ENCODE assay signal across 9 cellular contexts in genomic region chr6:148700047-148700712, GRCh38. TPM values are rescaled to one million over a fixed set of nuclear protein-coding genes. Genes with fewer than 3 reads are reported as not detected.
DNase-seq lines count a peak whose midpoint lies in the region; ATAC-seq and TF ChIP-seq lines count a peak whose summit lies in the region.
"Had no signal": no experiment of that assay in that cellular context is flagged by ENCODE, and none has a peak within 500 bp of the region (broad histone marks: within the 10 kb centered on the region; RNA-seq: fewer than 3 reads in every experiment).

No MANE protein-coding gene starts in this region.

- DNase-seq in GM03348 (ENCODE audit: low spot score): peak; percentile 29
- no peak for DNase-seq in PC-9
- peak; percentile 78 for DNase-seq in fibroblast of pulmonary artery (ENCODE audit: low read depth)
- no peak for DNase-seq in GM23338 (ENCODE audit: low spot score)
- DNase-seq in NCI-H1417 treated with DMSO at 0.1 percent for 48 hours (lab: John Stamatoyannopoulos, UW): no peak
- DNase-seq: NCI-H1694 treated with DMSO at 0.1 percent for 48 hours had no signal

- no TSS peak for BruUV-seq in PC-9 (replicated peaks; lab: Mats Ljungman, UMichigan)

- POLR2A ChIA-PET in PC-9 (lab: Charles Lee; ENCODE audit: unreplicated experiment): no interaction called here

- no peak overlapping the region; the same call in 1 of the 2 replicates for H3K4me3 ChIP-seq in PC-9
- peak overlapping the region; percentile 44 for H3K4me3 ChIP-seq in fibroblast of pulmonary artery (replicated peaks; ENCODE audit: low read depth, low read length)
- H3K4me3 ChIP-seq in skeletal muscle tissue (ENCODE audit: low read length in 3 of 3): peak overlapping the region in 1 of 3 donors; percentile 75
- H3K4me3 ChIP-seq in GM23338: no peak overlapping the region

- peaks cover 7% of the 10 kb centered on the region; the same call in 2 of the 3 replicates for H3K4me1 Mint-ChIP-seq in GM23338

- intact Hi-C loops in PC-9 (cut with micrococcal nuclease; ENCODE audit: unreplicated experiment): no loop called here

- H3K9ac ChIP-seq in skeletal muscle tissue (ENCODE audit: low read depth in 1 of 3, low read length in 3 of 3): peak overlapping the region in 2 of 3 donors; percentile 48 to 55

- H3K4me2 ChIP-seq in PC-9 (peak overlapping the region; percentile 79), GM23338 (no peak overlapping the region)

- H3K9me3 ChIP-seq in PC-9 (ENCODE audit: insufficient read depth, low read depth): no peaks in the 10 kb centered on the region
- no peaks in the 10 kb centered on the region for H3K9me3 ChIP-seq in skeletal muscle tissue (ENCODE audit: control insufficient read depth in 3 of 3, low read length in 3 of 3)

- H3K9me2 ChIP-seq in PC-9 (ENCODE audit: insufficient read depth): no peaks in the 10 kb centered on the region
- H3K9me2 ChIP-seq in GM23338 (ENCODE audit: insufficient read depth): no peaks in the 10 kb centered on the region

- no peak overlapping the region for H3K27ac ChIP-seq in PC-9
- peak overlapping the region; percentile 13 for H3K27ac ChIP-seq in skeletal muscle tissue (ENCODE audit: low read depth, low read length)
- no peak overlapping the region for H3K27ac ChIP-seq in GM23338 (ENCODE audit: low read depth)

- no peaks in the 10 kb centered on the region for H3F3A ChIP-seq in PC-9 (ENCODE audit: insufficient read depth, low read depth)
- no peaks in the 10 kb centered on the region for H3F3A ChIP-seq in GM23338 (replicated peaks; ENCODE audit: low read depth)

- CTCF ChIA-PET in PC-9 (lab: Charles Lee): no interaction called here

- no peaks in the 10 kb centered on the region for H3K36me3 ChIP-seq in PC-9 (ENCODE audit: low read depth)
- no peaks in the 10 kb centered on the region for H3K36me3 ChIP-seq in skeletal muscle tissue (ENCODE audit: control insufficient read depth in 3 of 3, insufficient read depth in 3 of 3, low read length in 3 of 3)
- no peaks in the 10 kb centered on the region for H3K36me3 ChIP-seq in GM23338 (ENCODE audit: insufficient read depth)

- H2AFZ ChIP-seq in PC-9 (no peak overlapping the region; the same call in 1 of the 2 replicates), GM23338 (no peak overlapping the region)

- H3K36me3 Mint-ChIP-seq in GM23338 (ENCODE audit: low read depth): peaks cover 12% of the 10 kb centered on the region; the same call in 2 of the 3 replicates

- no peak for ATAC-seq in HG02571 (IDR thresholded peaks at IDR 0.05; ENCODE audit: unreplicated experiment)
- no peak for ATAC-seq in GM19463 (IDR thresholded peaks at IDR 0.05; ENCODE audit: unreplicated experiment)
- no peak for ATAC-seq in GM23338

- H3K4me3 Mint-ChIP-seq in GM23338: no peak overlapping the region

- no peaks in the 10 kb centered on the region for H3K4me1 ChIP-seq in PC-9 (replicated peaks; ENCODE audit: insufficient read depth)
- peaks cover 3 to 5% (median 3%) of the 10 kb centered on the region in 3 donors for H3K4me1 ChIP-seq in skeletal muscle tissue (ENCODE audit: control insufficient read depth in 3 of 3, insufficient read depth in 3 of 3, low read length in 3 of 3)
- H3K4me1 ChIP-seq in GM23338 (ENCODE audit: insufficient read depth): no peaks in the 10 kb centered on the region

- TF ChIP-seq CTCF in PC-9 (conservative IDR thresholded peaks at IDR 0.05): no peak
- TF ChIP-seq CTCF in fibroblast of pulmonary artery (IDR thresholded peaks at IDR 0.05; ENCODE audit: low read length, missing control alignments): no peak
- TF ChIP-seq CTCF in GM23338 (conservative IDR thresholded peaks at IDR 0.05; ENCODE audit: low read depth in 2 of 2): no peak

- H3K27me3 ChIP-seq in PC-9 (ENCODE audit: insufficient read depth, low read depth) (no peaks in the 10 kb centered on the region), skeletal muscle tissue (ENCODE audit: control insufficient read depth in 3 of 3, insufficient read depth in 3 of 3, low read length in 3 of 3) (no peaks in the 10 kb centered on the region), GM23338 (ENCODE audit: insufficient read depth) (no peaks in the 10 kb centered on the region)

- peaks cover 30% of the 10 kb centered on the region for H3K9me3 Mint-ChIP-seq in GM23338

- H3K27me3 Mint-ChIP-seq in GM23338 (ENCODE audit: insufficient read depth, low read depth, poor library complexity): peaks cover 8% of the 10 kb centered on the region

- no peak overlapping the region for H3K27ac Mint-ChIP-seq in GM23338

- H4K20me1 ChIP-seq in PC-9 (ENCODE audit: insufficient read depth): no peaks in the 10 kb centered on the region
- no peaks in the 10 kb centered on the region for H4K20me1 ChIP-seq in GM23338 (replicated peaks; ENCODE audit: insufficient read depth)

- no peaks in the 10 kb centered on the region for H3K79me2 ChIP-seq in PC-9 (ENCODE audit: low read depth)
- H3K79me2 ChIP-seq in GM23338 (replicated peaks; ENCODE audit: insufficient read depth): no peaks in the 10 kb centered on the region

TF ChIP-seq in GM23338, 12 proteins besides CTCF, POLR2A, EP300 and RAD21 (continues in another document):
- TF ChIP-seq POLR2AphosphoS5 (IDR thresholded peaks at IDR 0.05; ENCODE audit: low read depth) (no peak), ZNF331 (CRISPR knock-in tag; IDR thresholded peaks at IDR 0.05; ENCODE audit: low read depth) (no peak), EZH2phosphoT487 (IDR thresholded peaks at IDR 0.05; ENCODE audit: unreplicated experiment) (no peak), CREB1 (CRISPR knock-in tag; IDR thresholded peaks at IDR 0.05; ENCODE audit: low read depth) (no peak), JUNB (IDR thresholded peaks at IDR 0.05; ENCODE audit: unreplicated experiment) (no peak), REST (IDR thresholded peaks at IDR 0.05; ENCODE audit: unreplicated experiment) (no peak), STAT1 (IDR thresholded peaks at IDR 0.05; ENCODE audit: unreplicated experiment) (no peak), ETS1 (IDR thresholded peaks at IDR 0.05) (no peak), EZH2 (IDR thresholded peaks at IDR 0.05; ENCODE audit: low read depth, unreplicated experiment) (no peak), ZNF114 (CRISPR knock-in tag; IDR thresholded peaks at IDR 0.05) (no peak)

RNA-seq across cellular contexts. Expression of gene UST, which starts 46.6 kb away (rescaled TPM):
- total RNA-seq in PC-9 (2021) (3.9 and 4.2 TPM in 2 replicates), skeletal muscle tissue (14.6 TPM)
- 32.3 and 33.0 TPM in 2 replicates for total RNA-seq in GM23338 (2014; rRNA removed; shearing (Covaris generic))
- 12.6 TPM in 2 replicates for polyA plus RNA-seq in GM23338 (2016; fragmentation: Nextera tagmentation; extraction: Ambion mirVana)

Comparison
In these comparisons a context has a peak if more than half of its experiments do, and no peak if none do; other contexts are left out.
1. DNase-seq: peak in GM03348 (single experiment) and fibroblast of pulmonary artery (single experiment); none in PC-9 (0 of 2), GM23338 (single experiment) and NCI-H1417 treated with DMSO at 0.1 percent for 48 hours (single experiment).